ENCODE assay signal across 30 cellular contexts in the genomic region with DNA sequence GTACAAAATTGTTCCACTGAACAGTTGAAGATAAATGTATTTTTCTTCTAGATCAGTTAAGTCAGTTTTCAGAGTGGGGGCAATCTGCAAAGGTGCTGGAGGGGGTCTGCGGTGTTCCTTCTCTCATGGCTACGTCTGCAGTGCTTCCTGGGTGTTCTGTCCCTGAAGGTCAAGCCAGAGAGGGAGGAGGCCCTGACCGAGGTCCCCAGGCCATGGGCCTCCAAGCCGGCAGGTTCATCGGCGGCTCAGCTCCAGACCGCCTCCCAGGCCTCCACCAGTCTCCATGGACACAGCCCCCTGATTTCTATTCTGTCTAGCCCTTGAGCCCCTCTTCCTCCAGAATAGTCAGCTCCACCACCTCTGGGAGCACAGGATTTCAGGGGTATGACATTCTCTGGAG.
"Had no signal": no experiment of that assay in that cellular context is flagged by ENCODE, and none has a peak within 500 bp of the region (broad histone marks: within the 10 kb centered on the region; RNA-seq: fewer than 3 reads in every experiment).

No MANE protein-coding gene starts in this region.

- H3K4me1 Mint-ChIP-seq: central memory CD8-positive, alpha-beta T cell had no signal

- H3K9me3 Mint-ChIP-seq: activated CD4-positive, alpha-beta memory T cell treated with anti-CD3 and anti-CD28 coated beads for 36 hours; activated naive CD8-positive, alpha-beta T cell treated with anti-CD3 and anti-CD28 coated beads for 36 hours; activated T-cell treated with anti-CD3 and anti-CD28 coated beads, Interleukin-2, amount 50 U/mL, for 4 hours; activated T-helper 1 cell treated with anti-CD3 and anti-CD28 coated beads, Interleukin-12 subunit alpha, Interleukin-12 subunit beta, Interleukin-2, Interleukin-4 antibody, amounts not matched to agents 30 ng/mL and 10 ng/mL and 1 ng/mL, durations not matched to agents 14 hours and 24 hours and 36 hours; central memory CD8-positive, alpha-beta T cell; T-helper 1 cell treated with Interleukin-12 subunit alpha and Interleukin-12 subunit beta and Interleukin-4 antibody, amounts not matched to agents 30 μg/mL and 1 μg/mL, for 36 hours; T-helper 2 cell treated with Interferon-gamma antibody and Interleukin-4, amounts not matched to agents 5 μg/mL and 100 μg/mL, for 36 hours had no signal

- H3K36me3 ChIP-seq: ascending aorta, cardiac muscle cell, MG63, SJCRH30 had no signal

- H3K27me3 ChIP-seq: ascending aorta, cardiac muscle cell, MG63, SJCRH30 had no signal

- H3K36me3 Mint-ChIP-seq: activated CD4-positive, alpha-beta memory T cell treated with anti-CD3 and anti-CD28 coated beads for 36 hours; activated naive CD8-positive, alpha-beta T cell treated with anti-CD3 and anti-CD28 coated beads for 36 hours had no signal

- H3K27me3 Mint-ChIP-seq: activated CD4-positive, alpha-beta memory T cell treated with anti-CD3 and anti-CD28 coated beads for 36 hours; activated naive CD8-positive, alpha-beta T cell treated with anti-CD3 and anti-CD28 coated beads for 36 hours; central memory CD8-positive, alpha-beta T cell had no signal

- H3K4me1 ChIP-seq: ascending aorta, SJCRH30 had no signal

- H3K27ac Mint-ChIP-seq: activated CD4-positive, alpha-beta memory T cell treated with anti-CD3 and anti-CD28 coated beads for 36 hours; activated naive CD8-positive, alpha-beta T cell treated with anti-CD3 and anti-CD28 coated beads for 36 hours; activated T-helper 1 cell treated with anti-CD3 and anti-CD28 coated beads, Interleukin-12 subunit alpha, Interleukin-12 subunit beta, Interleukin-2, Interleukin-4 antibody, amounts not matched to agents 30 ng/mL and 10 ng/mL and 1 ng/mL, durations not matched to agents 14 hours and 24 hours and 36 hours; T-helper 1 cell treated with Interleukin-12 subunit alpha and Interleukin-12 subunit beta and Interleukin-4 antibody, amounts not matched to agents 30 μg/mL and 1 μg/mL, for 36 hours; T-helper 2 cell treated with Interferon-gamma antibody and Interleukin-4, amounts not matched to agents 5 μg/mL and 100 μg/mL, for 36 hours had no signal

- H3K27ac ChIP-seq: ascending aorta, cardiac muscle cell, SJCRH30, SK-N-MC had no signal

- H3K9me3 ChIP-seq: ascending aorta, MG63, SJCRH30 had no signal

- H3K4me3 ChIP-seq: ascending aorta, cardiac muscle cell, MG63, SJCRH30, SK-N-MC had no signal

- ATAC-seq: activated T-cell treated with anti-CD3 and anti-CD28 coated beads, Interleukin-2, amount 50 U/mL, for 4 hours had no signal

- H3K4me3 Mint-ChIP-seq: activated CD4-positive, alpha-beta memory T cell treated with anti-CD3 and anti-CD28 coated beads for 36 hours; activated naive CD8-positive, alpha-beta T cell treated with anti-CD3 and anti-CD28 coated beads for 36 hours; activated T-cell treated with anti-CD3 and anti-CD28 coated beads, Interleukin-2, amount 50 U/mL, for 4 hours; activated T-helper 1 cell treated with anti-CD3 and anti-CD28 coated beads, Interleukin-12 subunit alpha, Interleukin-12 subunit beta, Interleukin-2, Interleukin-4 antibody, amounts not matched to agents 30 ng/mL and 10 ng/mL and 1 ng/mL, durations not matched to agents 14 hours and 24 hours and 36 hours; central memory CD8-positive, alpha-beta T cell; T-helper 1 cell treated with Interleukin-12 subunit alpha and Interleukin-12 subunit beta and Interleukin-4 antibody, amounts not matched to agents 30 μg/mL and 1 μg/mL, for 36 hours; T-helper 2 cell treated with Interferon-gamma antibody and Interleukin-4, amounts not matched to agents 5 μg/mL and 100 μg/mL, for 36 hours had no signal

- DNase-seq: activated CD4-positive, alpha-beta memory T cell treated with anti-CD3 and anti-CD28 coated beads for 36 hours; activated CD4-positive, alpha-beta T cell treated with anti-CD3 and anti-CD28 coated beads for 4 hours; activated CD4-positive, alpha-beta T cell treated with anti-CD3 and anti-CD28 coated beads, Interleukin-2, amount 50 U/mL, for 1 hour; activated CD8-positive, alpha-beta memory T cell treated with anti-CD3 and anti-CD28 coated beads, Interleukin-2, amount 50 U/mL, for 4 hours; activated naive CD4-positive, alpha-beta T cell; activated naive CD4-positive, alpha-beta T cell treated with anti-CD3 and anti-CD28 coated beads, Interleukin-2, amount 50 U/mL, for 16 hours; activated naive CD8-positive, alpha-beta T cell treated with anti-CD3 and anti-CD28 coated beads for 36 hours; activated T-cell treated with anti-CD3 and anti-CD28 coated beads for 4 hours; activated T-cell treated with anti-CD3 and anti-CD28 coated beads, Interleukin-2, amount 50 U/mL, for 4 hours; amniotic stem cell; Kasumi-1; KG1; MG63; NCI-H1048; NCI-H1105 treated with DMSO at 0.1 percent for 48 hours; NCI-H1436; NCI-H1694; NCI-H1930; NCI-H2081 treated with DMSO at 0.1 percent for 48 hours; NCI-H345; NCI-H524 treated with DMSO at 0.1 percent for 48 hours; Right ventricle myocardium superior; SJCRH30 had no signal
